In genomic region chr1:218284377-218284916, GRCh38 we compare ENCODE assay signal across 8 cellular contexts. TPM values are rescaled to one million over a fixed set of nuclear protein-coding genes. Genes with fewer than 3 reads are reported as not detected.
DNase-seq lines count a peak whose midpoint lies in the region; ATAC-seq and TF ChIP-seq lines count a peak whose summit lies in the region.

No MANE protein-coding gene starts in this region.

- TF ChIP-seq CTCF in DND-41 (IDR thresholded peaks at IDR 0.05; ENCODE audit: borderline replicate concordance, extremely low read depth, low read length, poor library complexity, severe bottlenecking): no peak

- no peaks in the 10 kb centered on the region for H3K9me3 ChIP-seq in DND-41 (ENCODE audit: insufficient read depth, low read length, severe bottlenecking)
- H3K9me3 ChIP-seq in effector memory CD4-positive, alpha-beta T cell (ENCODE audit: control insufficient read depth, low read length): no peaks in the 10 kb centered on the region

- peak overlapping the region; percentile 94 to 100 (median 99) for H3K27ac Mint-ChIP-seq in naive B cell

- H3K4me3 Mint-ChIP-seq in naive B cell: peak overlapping the region; percentile 94 to 100 (median 98)

- peaks cover 20 to 33% (median 32%) of the 10 kb centered on the region in 3 donors for H3K4me1 Mint-ChIP-seq in naive B cell

- peaks cover 0 to 6% (median 2%) of the 10 kb centered on the region in 7 donors for H3K9me3 Mint-ChIP-seq in naive B cell

- peaks cover 24% of the 10 kb centered on the region for H3K4me1 ChIP-seq in DND-41 (ENCODE audit: insufficient read depth, low read length)
- peaks cover 7% of the 10 kb centered on the region for H3K4me1 ChIP-seq in effector memory CD4-positive, alpha-beta T cell (ENCODE audit: control insufficient read depth, insufficient read depth, low read length, poor library complexity, severe bottlenecking)

- H3K79me2 ChIP-seq in DND-41 (ENCODE audit: insufficient read depth, low read length): peaks cover 40% of the 10 kb centered on the region

- peak overlapping the region; percentile 88 for H3K4me2 ChIP-seq in DND-41 (ENCODE audit: insufficient read depth, low read length)

- H4K20me1 ChIP-seq in DND-41 (ENCODE audit: insufficient read depth, low read length): no peaks in the 10 kb centered on the region

- peaks cover 0 to 7% of the 10 kb centered on the region in 2 donors for H3K36me3 Mint-ChIP-seq in naive B cell

- ATAC-seq in DND-41 (ENCODE audit: insufficient read depth, low read depth) (no peak), GM21786 (IDR thresholded peaks at IDR 0.05; ENCODE audit: unreplicated experiment) (peak; percentile 10), naive B cell (ENCODE audit: low read depth in 2 of 2) (peak in 1 of 2 donors; percentile 11)

- peak overlapping the region in 1 of 2 experiments; percentile 84; a peak in 2 of 4 replicates for H3K4me3 ChIP-seq in DND-41 (ENCODE audit: low read depth in 1 of 2, low read length in 2 of 2)
- H3K4me3 ChIP-seq in effector memory CD4-positive, alpha-beta T cell (ENCODE audit: insufficient read depth, low read depth, low read length, poor library complexity, severe bottlenecking): peak overlapping the region; percentile 92

- DNase-seq in DND-41 (no peak), NCI-H345 (lab: John Stamatoyannopoulos, UW) (peak; percentile 43), naive B cell (no peak), A172 (ENCODE audit: low spot score) (no peak), NCI-H748 (lab: John Stamatoyannopoulos, UW; ENCODE audit: unreplicated experiment) (no peak)
- no peak for DNase-seq in effector memory CD4-positive, alpha-beta T cell
- no peak for DNase-seq in stimulated activated CD4-positive, alpha-beta T cell treated with anti-CD3 and anti-CD28 coated beads, Interleukin-4, amount 100 ng/mL, for 24 hours

- peak overlapping the region; percentile 92 for H2AFZ ChIP-seq in DND-41 (ENCODE audit: low read depth, low read length)

- peaks cover 9 to 16% (median 12%) of the 10 kb centered on the region in 3 donors for H3K27me3 Mint-ChIP-seq in naive B cell

- H3K36me3 ChIP-seq in DND-41 (ENCODE audit: insufficient read depth, low read length): no peaks in the 10 kb centered on the region
- no peaks in the 10 kb centered on the region for H3K36me3 ChIP-seq in effector memory CD4-positive, alpha-beta T cell (ENCODE audit: control insufficient read depth, insufficient read depth, low read length)

- H3K9ac ChIP-seq in DND-41 (ENCODE audit: low read depth, low read length): no peak overlapping the region

- peak overlapping the region; percentile 65; the same call in 1 of the 2 replicates for H3K27ac ChIP-seq in DND-41 (ENCODE audit: low read length)
- peak overlapping the region; percentile 68 for H3K27ac ChIP-seq in effector memory CD4-positive, alpha-beta T cell (ENCODE audit: insufficient read depth, low read length, poor library complexity, severe bottlenecking)

- no peaks in the 10 kb centered on the region for H3K27me3 ChIP-seq in DND-41 (ENCODE audit: insufficient read depth, low read length, poor library complexity)
- no peaks in the 10 kb centered on the region for H3K27me3 ChIP-seq in effector memory CD4-positive, alpha-beta T cell (replicated peaks; ENCODE audit: control insufficient read depth, insufficient read depth, low read length, poor library complexity, severe bottlenecking)

RNA-seq across cellular contexts. Expression of gene RRP15, which starts 0.6 kb away (rescaled TPM):
- polyA plus RNA-seq in naive B cell (ENCODE audit: low read depth in 6 of 6): 10 to 100 TPM in 5 of 6 donors, 1 to 10 TPM in 1; 7.5 to 26.4 (median 18.5) TPM
- 11.9 and 26.2 TPM in 2 replicates for total RNA-seq in A172 (2014; rRNA removed; shearing (Covaris generic))
